1 cellular context compared by ENCODE assay signal in genomic region chr2:23940976-23941605, GRCh38.
TF ChIP-seq lines count a peak whose summit lies in the region.

No MANE protein-coding gene starts in this region.

TF ChIP-seq in K562, 482 proteins besides CTCF, POLR2A, EP300 and RAD21 (continued from another document and continues in another):
- TF ChIP-seq PKNOX1 (IDR thresholded peaks at IDR 0.05) (peak; percentile 77), ATF1 (CRISPR knock-in tag; IDR thresholded peaks at IDR 0.05) (no peak), ATF1 (tag; IDR thresholded peaks at IDR 0.05) (peak; percentile 42; the same call in 1 of the 2 replicates), NR0B1 (IDR thresholded peaks at IDR 0.05; ENCODE audit: partially characterized antibody) (no peak), CBFA2T3 (IDR thresholded peaks at IDR 0.05) (peak; percentile 2; the same call in 1 of the 2 replicates), DACH1 (IDR thresholded peaks at IDR 0.05; ENCODE audit: partially characterized antibody) (peak; percentile 11), SP1 (CRISPR knock-in tag; IDR thresholded peaks at IDR 0.05) (0 out of 2 replicates have a peak, but pooled peaks have one; percentile 27), AFF4 (CRISPR knock-in tag; IDR thresholded peaks at IDR 0.05) (peak; percentile 27; the same call in 1 of the 2 replicates), HOXB6 (CRISPR knock-in tag; IDR thresholded peaks at IDR 0.05; ENCODE audit: borderline replicate concordance) (no peak), HNRNPLL (IDR thresholded peaks at IDR 0.05; ENCODE audit: low read depth, low read length, poor library complexity, severe bottlenecking) (no peak), ARID1B (IDR thresholded peaks at IDR 0.05) (0 out of 2 replicates have a peak, but pooled peaks have one; percentile 8), PBX2 (CRISPR knock-in tag; IDR thresholded peaks at IDR 0.05; ENCODE audit: low read depth) (no peak), PBX2 (tag; conservative IDR thresholded peaks at IDR 0.05; ENCODE audit: low read depth) (peak; percentile 84), GTF2E2 (tag; IDR thresholded peaks at IDR 0.05) (no peak), BCOR (IDR thresholded peaks at IDR 0.05) (0 out of 2 replicates have a peak, but pooled peaks have one; percentile 32), CCNT2 (IDR thresholded peaks at IDR 0.05; ENCODE audit: borderline replicate concordance, extremely low read depth, insufficient read length, low read depth, low read length) (no peak), MEIS2 (IDR thresholded peaks at IDR 0.05; ENCODE audit: partially characterized antibody) (peak; percentile 92), TARDBP (IDR thresholded peaks at IDR 0.05) (no peak), SP2 (IDR thresholded peaks at IDR 0.05; ENCODE audit: extremely low read depth, low read depth, low read length, poor library complexity, severe bottlenecking) (no peak), ZNF395 (CRISPR knock-in tag; IDR thresholded peaks at IDR 0.05) (no peak), CREB1 (IDR thresholded peaks at IDR 0.05) (no peak), CREB1 (CRISPR knock-in tag; IDR thresholded peaks at IDR 0.05) (peak; percentile 16; the same call in 1 of the 2 replicates), MLLT1 (IDR thresholded peaks at IDR 0.05) (peak in 1 of 2 experiments; percentile 55; a peak in 1 of 4 replicates), SMARCA4 (IDR thresholded peaks at IDR 0.05) (peak; percentile 66), KDM5B (IDR thresholded peaks at IDR 0.05; ENCODE audit: insufficient replicate concordance, low read depth, low read length) (no peak), SREBF2 (CRISPR knock-in tag; IDR thresholded peaks at IDR 0.05) (no peak), MAFG (tag; conservative IDR thresholded peaks at IDR 0.05) (0 out of 2 replicates have a peak, but pooled peaks have one; percentile 20), ZBTB40 (IDR thresholded peaks at IDR 0.05) (peak; percentile 55; the same call in 1 of the 2 replicates), ZBTB40 (CRISPR knock-in tag; IDR thresholded peaks at IDR 0.05) (no peak), DPF2 (IDR thresholded peaks at IDR 0.05) (peak; percentile 64), SRSF1 (IDR thresholded peaks at IDR 0.05; ENCODE audit: low read depth, low read length) (no peak), MIER1 (IDR thresholded peaks at IDR 0.05; ENCODE audit: low read depth) (0 out of 2 replicates have a peak, but pooled peaks have one; percentile 26), HDAC1 (IDR thresholded peaks at IDR 0.05) (0 out of 4 replicates have a peak, but pooled peaks of 1 of the 2 experiments have one; percentile 32), ZNF449 (CRISPR knock-in tag; IDR thresholded peaks at IDR 0.05) (0 out of 2 replicates have a peak, but pooled peaks have one; percentile 30)
